1 cellular context compared by ENCODE assay signal in the genomic region with DNA sequence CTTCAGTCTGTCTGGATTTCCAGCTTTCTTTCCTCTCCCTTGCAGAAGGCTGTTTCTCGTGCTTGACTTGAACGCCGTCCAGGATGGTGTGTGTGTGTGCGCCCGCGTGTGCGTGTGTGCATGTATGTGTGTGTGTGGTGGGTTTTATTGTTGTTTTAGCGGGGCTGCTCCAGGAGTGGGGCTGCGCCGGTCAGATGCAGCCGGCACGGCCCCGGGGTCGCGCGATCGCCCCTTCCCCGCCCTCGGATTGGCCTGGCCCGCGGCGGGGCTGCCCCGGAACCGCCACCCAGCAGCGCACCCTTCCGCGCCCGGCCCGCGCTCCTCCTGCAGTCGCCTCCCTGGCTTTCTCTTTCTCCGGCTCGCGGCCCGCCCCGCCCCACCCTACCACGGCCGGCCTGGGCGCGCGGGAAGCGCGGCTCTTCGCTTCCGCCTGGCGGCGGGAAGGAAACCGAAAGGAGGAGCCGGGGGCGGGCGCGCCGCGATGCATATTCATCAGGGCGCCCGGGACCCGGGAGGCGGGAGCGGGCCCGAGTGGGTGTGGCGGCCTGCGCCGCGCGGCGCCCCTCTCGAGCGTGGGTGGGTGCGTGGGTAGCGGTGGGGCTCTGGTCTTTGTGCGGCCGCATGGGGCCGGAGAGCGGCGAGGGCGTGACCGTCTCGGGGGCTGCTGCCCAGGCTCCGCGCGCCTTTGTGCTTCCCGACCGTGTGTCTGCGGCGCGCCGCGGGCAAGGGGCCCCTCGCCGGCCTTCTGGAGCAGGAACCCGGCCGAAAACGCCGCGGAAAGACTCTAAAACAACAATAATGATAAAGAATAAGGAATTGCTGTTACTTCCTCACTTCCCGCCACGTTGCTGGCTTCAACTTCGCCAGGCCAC.
TF ChIP-seq lines count a peak whose summit lies in the region.

No MANE protein-coding gene starts in this region.

TF ChIP-seq in HEK293, 187 proteins besides CTCF, POLR2A, EP300 and RAD21 (continued from another document):
- TF ChIP-seq, protein P1, sequence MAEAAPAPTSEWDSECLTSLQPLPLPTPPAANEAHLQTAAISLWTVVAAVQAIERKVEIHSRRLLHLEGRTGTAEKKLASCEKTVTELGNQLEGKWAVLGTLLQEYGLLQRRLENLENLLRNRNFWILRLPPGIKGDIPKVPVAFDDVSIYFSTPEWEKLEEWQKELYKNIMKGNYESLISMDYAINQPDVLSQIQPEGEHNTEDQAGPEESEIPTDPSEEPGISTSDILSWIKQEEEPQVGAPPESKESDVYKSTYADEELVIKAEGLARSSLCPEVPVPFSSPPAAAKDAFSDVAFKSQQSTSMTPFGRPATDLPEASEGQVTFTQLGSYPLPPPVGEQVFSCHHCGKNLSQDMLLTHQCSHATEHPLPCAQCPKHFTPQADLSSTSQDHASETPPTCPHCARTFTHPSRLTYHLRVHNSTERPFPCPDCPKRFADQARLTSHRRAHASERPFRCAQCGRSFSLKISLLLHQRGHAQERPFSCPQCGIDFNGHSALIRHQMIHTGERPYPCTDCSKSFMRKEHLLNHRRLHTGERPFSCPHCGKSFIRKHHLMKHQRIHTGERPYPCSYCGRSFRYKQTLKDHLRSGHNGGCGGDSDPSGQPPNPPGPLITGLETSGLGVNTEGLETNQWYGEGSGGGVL (tag by site-specific recombination; IDR thresholded peaks at IDR 0.05) = peak; percentile 90
- no peak for TF ChIP-seq ZNF544 (tag by site-specific recombination; IDR thresholded peaks at IDR 0.05)
- TF ChIP-seq SALL2 (tag by site-specific recombination; IDR thresholded peaks at IDR 0.05; ENCODE audit: borderline replicate concordance) = no peak
- peak; percentile 78 for TF ChIP-seq ZXDB (tag by site-specific recombination; IDR thresholded peaks at IDR 0.05)
- TF ChIP-seq ZNF266 (tag by site-specific recombination; IDR thresholded peaks at IDR 0.05; ENCODE audit: low read depth) = no peak
- peak; percentile 97 for TF ChIP-seq ZNF341 (tag by site-specific recombination; IDR thresholded peaks at IDR 0.05; ENCODE audit: low read depth)
- TF ChIP-seq, protein P2, sequence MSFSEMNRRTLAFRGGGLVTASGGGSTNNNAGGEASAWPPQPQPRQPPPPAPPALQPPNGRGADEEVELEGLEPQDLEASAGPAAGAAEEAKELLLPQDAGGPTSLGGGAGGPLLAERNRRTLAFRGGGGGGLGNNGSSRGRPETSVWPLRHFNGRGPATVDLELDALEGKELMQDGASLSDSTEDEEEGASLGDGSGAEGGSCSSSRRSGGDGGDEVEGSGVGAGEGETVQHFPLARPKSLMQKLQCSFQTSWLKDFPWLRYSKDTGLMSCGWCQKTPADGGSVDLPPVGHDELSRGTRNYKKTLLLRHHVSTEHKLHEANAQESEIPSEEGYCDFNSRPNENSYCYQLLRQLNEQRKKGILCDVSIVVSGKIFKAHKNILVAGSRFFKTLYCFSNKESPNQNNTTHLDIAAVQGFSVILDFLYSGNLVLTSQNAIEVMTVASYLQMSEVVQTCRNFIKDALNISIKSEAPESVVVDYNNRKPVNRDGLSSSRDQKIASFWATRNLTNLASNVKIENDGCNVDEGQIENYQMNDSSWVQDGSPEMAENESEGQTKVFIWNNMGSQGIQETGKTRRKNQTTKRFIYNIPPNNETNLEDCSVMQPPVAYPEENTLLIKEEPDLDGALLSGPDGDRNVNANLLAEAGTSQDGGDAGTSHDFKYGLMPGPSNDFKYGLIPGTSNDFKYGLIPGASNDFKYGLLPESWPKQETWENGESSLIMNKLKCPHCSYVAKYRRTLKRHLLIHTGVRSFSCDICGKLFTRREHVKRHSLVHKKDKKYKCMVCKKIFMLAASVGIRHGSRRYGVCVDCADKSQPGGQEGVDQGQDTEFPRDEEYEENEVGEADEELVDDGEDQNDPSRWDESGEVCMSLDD (tag by site-specific recombination; IDR thresholded peaks at IDR 0.05) = peak; percentile 92
- peak; percentile 94 for TF ChIP-seq ZNF785 (tag by site-specific recombination; IDR thresholded peaks at IDR 0.05)
- no peak for TF ChIP-seq ZNF473 (tag by site-specific recombination; IDR thresholded peaks at IDR 0.05)
- peak; percentile 39; the same call in 1 of the 2 replicates for TF ChIP-seq ZNF394 (tag by site-specific recombination; IDR thresholded peaks at IDR 0.05; ENCODE audit: borderline replicate concordance)
- peak; percentile 85 for TF ChIP-seq ZNF776 (tag by site-specific recombination; IDR thresholded peaks at IDR 0.05; ENCODE audit: borderline replicate concordance)
- peak; percentile 71 for TF ChIP-seq ZBTB48 (tag by site-specific recombination; IDR thresholded peaks at IDR 0.05)
- 0 out of 2 replicates have a peak, but pooled peaks have one; percentile 5 for TF ChIP-seq ZNF596 (tag by site-specific recombination; IDR thresholded peaks at IDR 0.05)
- TF ChIP-seq ZNF501 (tag by site-specific recombination; IDR thresholded peaks at IDR 0.05) = peak; percentile 58
- TF ChIP-seq ZNF571 (tag by site-specific recombination; IDR thresholded peaks at IDR 0.05) = no peak
- TF ChIP-seq, protein P3, sequence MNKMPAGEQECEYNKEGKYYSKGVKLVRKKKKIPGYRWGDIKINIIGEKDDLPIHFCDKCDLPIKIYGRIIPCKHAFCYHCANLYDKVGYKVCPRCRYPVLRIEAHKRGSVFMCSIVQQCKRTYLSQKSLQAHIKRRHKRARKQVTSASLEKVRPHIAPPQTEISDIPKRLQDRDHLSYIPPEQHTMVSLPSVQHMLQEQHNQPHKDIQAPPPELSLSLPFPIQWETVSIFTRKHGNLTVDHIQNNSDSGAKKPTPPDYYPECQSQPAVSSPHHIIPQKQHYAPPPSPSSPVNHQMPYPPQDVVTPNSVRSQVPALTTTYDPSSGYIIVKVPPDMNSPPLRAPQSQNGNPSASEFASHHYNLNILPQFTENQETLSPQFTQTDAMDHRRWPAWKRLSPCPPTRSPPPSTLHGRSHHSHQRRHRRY (tag by site-specific recombination; IDR thresholded peaks at IDR 0.05) = no peak
- TF ChIP-seq, protein P4, sequence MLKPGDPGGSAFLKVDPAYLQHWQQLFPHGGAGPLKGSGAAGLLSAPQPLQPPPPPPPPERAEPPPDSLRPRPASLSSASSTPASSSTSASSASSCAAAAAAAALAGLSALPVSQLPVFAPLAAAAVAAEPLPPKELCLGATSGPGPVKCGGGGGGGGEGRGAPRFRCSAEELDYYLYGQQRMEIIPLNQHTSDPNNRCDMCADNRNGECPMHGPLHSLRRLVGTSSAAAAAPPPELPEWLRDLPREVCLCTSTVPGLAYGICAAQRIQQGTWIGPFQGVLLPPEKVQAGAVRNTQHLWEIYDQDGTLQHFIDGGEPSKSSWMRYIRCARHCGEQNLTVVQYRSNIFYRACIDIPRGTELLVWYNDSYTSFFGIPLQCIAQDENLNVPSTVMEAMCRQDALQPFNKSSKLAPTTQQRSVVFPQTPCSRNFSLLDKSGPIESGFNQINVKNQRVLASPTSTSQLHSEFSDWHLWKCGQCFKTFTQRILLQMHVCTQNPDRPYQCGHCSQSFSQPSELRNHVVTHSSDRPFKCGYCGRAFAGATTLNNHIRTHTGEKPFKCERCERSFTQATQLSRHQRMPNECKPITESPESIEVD (tag by site-specific recombination; IDR thresholded peaks at IDR 0.05) = no peak
- TF ChIP-seq, protein P5, sequence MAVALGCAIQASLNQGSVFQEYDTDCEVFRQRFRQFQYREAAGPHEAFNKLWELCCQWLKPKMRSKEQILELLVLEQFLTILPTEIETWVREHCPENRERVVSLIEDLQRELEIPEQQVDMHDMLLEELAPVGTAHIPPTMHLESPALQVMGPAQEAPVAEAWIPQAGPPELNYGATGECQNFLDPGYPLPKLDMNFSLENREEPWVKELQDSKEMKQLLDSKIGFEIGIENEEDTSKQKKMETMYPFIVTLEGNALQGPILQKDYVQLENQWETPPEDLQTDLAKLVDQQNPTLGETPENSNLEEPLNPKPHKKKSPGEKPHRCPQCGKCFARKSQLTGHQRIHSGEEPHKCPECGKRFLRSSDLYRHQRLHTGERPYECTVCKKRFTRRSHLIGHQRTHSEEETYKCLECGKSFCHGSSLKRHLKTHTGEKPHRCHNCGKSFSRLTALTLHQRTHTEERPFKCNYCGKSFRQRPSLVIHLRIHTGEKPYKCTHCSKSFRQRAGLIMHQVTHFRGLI (tag by site-specific recombination; IDR thresholded peaks at IDR 0.05) = peak; percentile 60
- TF ChIP-seq, protein P6, sequence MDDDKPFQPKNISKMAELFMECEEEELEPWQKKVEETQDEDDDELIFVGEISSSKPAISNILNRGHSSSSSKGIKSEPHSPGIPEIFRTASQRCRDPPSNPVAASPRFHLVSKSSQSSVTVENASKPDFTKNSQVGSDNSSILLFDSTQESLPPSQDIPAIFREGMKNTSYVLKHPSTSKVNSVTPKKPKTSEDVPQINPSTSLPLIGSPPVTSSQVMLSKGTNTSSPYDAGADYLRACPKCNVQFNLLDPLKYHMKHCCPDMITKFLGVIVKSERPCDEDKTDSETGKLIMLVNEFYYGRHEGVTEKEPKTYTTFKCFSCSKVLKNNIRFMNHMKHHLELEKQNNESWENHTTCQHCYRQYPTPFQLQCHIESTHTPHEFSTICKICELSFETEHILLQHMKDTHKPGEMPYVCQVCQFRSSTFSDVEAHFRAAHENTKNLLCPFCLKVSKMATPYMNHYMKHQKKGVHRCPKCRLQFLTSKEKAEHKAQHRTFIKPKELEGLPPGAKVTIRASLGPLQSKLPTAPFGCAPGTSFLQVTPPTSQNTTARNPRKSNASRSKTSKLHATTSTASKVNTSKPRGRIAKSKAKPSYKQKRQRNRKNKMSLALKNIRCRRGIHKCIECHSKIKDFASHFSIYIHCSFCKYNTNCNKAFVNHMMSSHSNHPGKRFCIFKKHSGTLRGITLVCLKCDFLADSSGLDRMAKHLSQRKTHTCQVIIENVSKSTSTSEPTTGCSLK (tag by site-specific recombination; IDR thresholded peaks at IDR 0.05) = no peak
- TF ChIP-seq ZNF146 (tag by site-specific recombination; IDR thresholded peaks at IDR 0.05) = no peak
- 0 out of 2 replicates have a peak, but pooled peaks have one; percentile 18 for TF ChIP-seq ZBTB21 (tag by site-specific recombination; IDR thresholded peaks at IDR 0.05)
- TF ChIP-seq, protein P7, sequence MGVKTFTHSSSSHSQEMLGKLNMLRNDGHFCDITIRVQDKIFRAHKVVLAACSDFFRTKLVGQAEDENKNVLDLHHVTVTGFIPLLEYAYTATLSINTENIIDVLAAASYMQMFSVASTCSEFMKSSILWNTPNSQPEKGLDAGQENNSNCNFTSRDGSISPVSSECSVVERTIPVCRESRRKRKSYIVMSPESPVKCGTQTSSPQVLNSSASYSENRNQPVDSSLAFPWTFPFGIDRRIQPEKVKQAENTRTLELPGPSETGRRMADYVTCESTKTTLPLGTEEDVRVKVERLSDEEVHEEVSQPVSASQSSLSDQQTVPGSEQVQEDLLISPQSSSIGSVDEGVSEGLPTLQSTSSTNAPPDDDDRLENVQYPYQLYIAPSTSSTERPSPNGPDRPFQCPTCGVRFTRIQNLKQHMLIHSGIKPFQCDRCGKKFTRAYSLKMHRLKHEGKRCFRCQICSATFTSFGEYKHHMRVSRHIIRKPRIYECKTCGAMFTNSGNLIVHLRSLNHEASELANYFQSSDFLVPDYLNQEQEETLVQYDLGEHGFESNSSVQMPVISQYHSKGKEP (tag by site-specific recombination; IDR thresholded peaks at IDR 0.05) = peak; percentile 63; the same call in 1 of the 2 replicates
- TF ChIP-seq ZNF121 (tag by site-specific recombination; IDR thresholded peaks at IDR 0.05) = 0 out of 2 replicates have a peak, but pooled peaks have one; percentile 38
- TF ChIP-seq ZNF214 (tag by site-specific recombination; IDR thresholded peaks at IDR 0.05; ENCODE audit: borderline replicate concordance) = no peak
- 0 out of 2 replicates have a peak, but pooled peaks have one; percentile 34 for TF ChIP-seq OVOL3 (tag by site-specific recombination; IDR thresholded peaks at IDR 0.05)
- no peak for TF ChIP-seq SCRT1 (tag by site-specific recombination; IDR thresholded peaks at IDR 0.05; ENCODE audit: borderline replicate concordance)
- TF ChIP-seq SP2 (tag by site-specific recombination; IDR thresholded peaks at IDR 0.05) = peak; percentile 57
- no peak for TF ChIP-seq ZNF549 (tag by site-specific recombination; IDR thresholded peaks at IDR 0.05)
- peak; percentile 28; the same call in 1 of the 2 replicates for TF ChIP-seq ZEB2 (tag by site-specific recombination; IDR thresholded peaks at IDR 0.05)
- TF ChIP-seq ZNF600 (tag by site-specific recombination; IDR thresholded peaks at IDR 0.05) = peak; percentile 88; the same call in 1 of the 2 replicates
- TF ChIP-seq, protein P8, sequence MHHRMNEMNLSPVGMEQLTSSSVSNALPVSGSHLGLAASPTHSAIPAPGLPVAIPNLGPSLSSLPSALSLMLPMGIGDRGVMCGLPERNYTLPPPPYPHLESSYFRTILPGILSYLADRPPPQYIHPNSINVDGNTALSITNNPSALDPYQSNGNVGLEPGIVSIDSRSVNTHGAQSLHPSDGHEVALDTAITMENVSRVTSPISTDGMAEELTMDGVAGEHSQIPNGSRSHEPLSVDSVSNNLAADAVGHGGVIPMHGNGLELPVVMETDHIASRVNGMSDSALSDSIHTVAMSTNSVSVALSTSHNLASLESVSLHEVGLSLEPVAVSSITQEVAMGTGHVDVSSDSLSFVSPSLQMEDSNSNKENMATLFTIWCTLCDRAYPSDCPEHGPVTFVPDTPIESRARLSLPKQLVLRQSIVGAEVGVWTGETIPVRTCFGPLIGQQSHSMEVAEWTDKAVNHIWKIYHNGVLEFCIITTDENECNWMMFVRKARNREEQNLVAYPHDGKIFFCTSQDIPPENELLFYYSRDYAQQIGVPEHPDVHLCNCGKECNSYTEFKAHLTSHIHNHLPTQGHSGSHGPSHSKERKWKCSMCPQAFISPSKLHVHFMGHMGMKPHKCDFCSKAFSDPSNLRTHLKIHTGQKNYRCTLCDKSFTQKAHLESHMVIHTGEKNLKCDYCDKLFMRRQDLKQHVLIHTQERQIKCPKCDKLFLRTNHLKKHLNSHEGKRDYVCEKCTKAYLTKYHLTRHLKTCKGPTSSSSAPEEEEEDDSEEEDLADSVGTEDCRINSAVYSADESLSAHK (tag by site-specific recombination; IDR thresholded peaks at IDR 0.05) = peak; percentile 96
- TF ChIP-seq ZFHX2 (tag by site-specific recombination; conservative IDR thresholded peaks at IDR 0.05) = peak; percentile 96
- peak; percentile 96 for TF ChIP-seq ZBTB8A (tag by site-specific recombination; IDR thresholded peaks at IDR 0.05)
